ENCODE assay signal across 8 cellular contexts in genomic region chr3:46368569-46368968, GRCh38. TPM values are rescaled to one million over a fixed set of nuclear protein-coding genes. Genes with fewer than 3 reads are reported as not detected.
DNase-seq lines count a peak whose midpoint lies in the region; ATAC-seq and TF ChIP-seq lines count a peak whose summit lies in the region.

No MANE protein-coding gene starts in this region.

- H3K9me3 ChIP-seq in tibial artery, result no peaks in the 10 kb centered on the region

- H3K4me3 Mint-ChIP-seq in central memory CD8-positive, alpha-beta T cell, result peak overlapping the region; percentile 81

- peak; percentile 60 for ATAC-seq in HG02885 (IDR thresholded peaks at IDR 0.05; ENCODE audit: poor library complexity, unreplicated experiment)
- peak; percentile 75 for ATAC-seq in central memory CD8-positive, alpha-beta T cell (replicated peaks; ENCODE audit: extremely low read depth, poor library complexity, severe bottlenecking)
- ATAC-seq in HG03354 (IDR thresholded peaks at IDR 0.05; ENCODE audit: poor library complexity, severe bottlenecking, unreplicated experiment), result no peak

- intact Hi-C loops in tibial artery (cut with DNase I; ENCODE audit: low total_unique reads), result no loop called here

- H3K27me3 ChIP-seq in tibial artery, result peaks cover 0 to 17% of the 10 kb centered on the region in 2 donors

- H3K36me3 ChIP-seq in tibial artery, result no peaks in the 10 kb centered on the region

- H3K4me1 ChIP-seq in tibial artery, result no peaks in the 10 kb centered on the region

- no peak for TF ChIP-seq CTCF in tibial artery (IDR thresholded peaks at IDR 0.05)

- no peaks in the 10 kb centered on the region for H3K9me3 Mint-ChIP-seq in central memory CD8-positive, alpha-beta T cell

- DNase-seq in Daoy (ENCODE audit: low read depth), result peak; percentile 19
- DNase-seq in T-helper 22 cell (ENCODE audit: low read depth), result peak; percentile 40
- peak; percentile 51 to 72 for DNase-seq in central memory CD8-positive, alpha-beta T cell (ENCODE audit: low spot score in 2 of 2)
- peak; percentile 73 for DNase-seq in mucosa of gallbladder (ENCODE audit: low spot score)
- DNase-seq in tibial artery, result peak; percentile 44 to 71
- DNase-seq in NCI-H1048 (lab: John Stamatoyannopoulos, UW), result no peak

- peaks cover 66% of the 10 kb centered on the region for H3K4me1 Mint-ChIP-seq in central memory CD8-positive, alpha-beta T cell

- peak overlapping the region; percentile 56 for H3K27ac Mint-ChIP-seq in central memory CD8-positive, alpha-beta T cell (ENCODE audit: low read depth)

- H3K36me3 Mint-ChIP-seq in central memory CD8-positive, alpha-beta T cell (ENCODE audit: insufficient read depth), result peaks cover 17% of the 10 kb centered on the region

- H3K27ac ChIP-seq in tibial artery, result no peak overlapping the region

- no peaks in the 10 kb centered on the region for H3K27me3 Mint-ChIP-seq in central memory CD8-positive, alpha-beta T cell

- no peak overlapping the region for H3K4me3 ChIP-seq in tibial artery

RNA-seq across cellular contexts. Expression of gene CCR5, which starts 2.2 kb away (rescaled TPM):
- not detected in 2 replicates for total RNA-seq in Daoy (2014; rRNA removed; shearing (Covaris generic))
- total RNA-seq in mucosa of gallbladder, result 3.9 TPM

RNA-seq across cellular contexts. Expression of gene CCR2, which starts 14.7 kb away (rescaled TPM):
- not detected in 2 replicates for total RNA-seq in Daoy (2014; rRNA removed; shearing (Covaris generic))
- total RNA-seq in mucosa of gallbladder, result 4.1 TPM

RNA-seq across cellular contexts. Expression of gene CCRL2, which starts 38.5 kb away (rescaled TPM):
- total RNA-seq in Daoy (2014; rRNA removed; shearing (Covaris generic)), result 0.29 TPM in 1 of 2 replicates, not detected in the other
- total RNA-seq in mucosa of gallbladder, result 9.1 TPM
